ENCODE assay signal across 1 cellular context in the genomic region with DNA sequence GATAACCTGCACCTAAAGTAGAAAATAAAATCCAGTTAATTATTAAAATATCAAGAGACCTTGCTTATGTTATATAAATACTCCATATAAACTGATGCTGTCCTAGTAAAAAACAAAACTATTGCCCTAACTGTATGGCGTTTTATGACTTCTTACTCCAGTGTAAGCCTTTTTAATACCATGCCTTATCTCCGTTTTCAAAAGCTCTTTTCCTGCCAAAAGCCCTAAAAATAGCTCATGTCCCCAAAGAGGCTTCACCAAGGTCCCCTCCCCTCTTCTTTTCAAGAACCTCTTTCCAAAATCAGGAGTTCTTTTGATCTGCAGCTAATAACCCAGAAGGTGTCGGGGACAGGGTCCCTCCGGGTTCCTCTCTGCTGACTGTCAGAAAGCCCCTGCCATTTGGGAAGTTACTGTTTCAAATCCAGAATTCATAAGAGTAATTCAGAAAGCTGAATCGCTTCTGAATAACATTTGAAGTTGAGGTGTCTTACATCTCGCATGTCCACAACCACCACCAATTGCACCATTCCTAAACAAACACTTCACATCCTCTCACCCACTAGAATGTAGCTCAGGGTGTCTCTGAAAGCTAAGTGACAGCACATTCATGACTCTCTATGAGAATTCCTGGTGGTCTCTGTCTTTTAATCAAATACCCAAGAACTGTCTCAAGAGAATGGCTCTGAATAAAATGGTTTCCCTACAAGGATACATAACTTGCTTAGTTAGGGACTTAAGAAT.
TF ChIP-seq lines count a peak whose summit lies in the region.

No MANE protein-coding gene starts in this region.

TF ChIP-seq in GM23338, 12 proteins besides CTCF, POLR2A, EP300 and RAD21:
- TF ChIP-seq, protein P1, sequence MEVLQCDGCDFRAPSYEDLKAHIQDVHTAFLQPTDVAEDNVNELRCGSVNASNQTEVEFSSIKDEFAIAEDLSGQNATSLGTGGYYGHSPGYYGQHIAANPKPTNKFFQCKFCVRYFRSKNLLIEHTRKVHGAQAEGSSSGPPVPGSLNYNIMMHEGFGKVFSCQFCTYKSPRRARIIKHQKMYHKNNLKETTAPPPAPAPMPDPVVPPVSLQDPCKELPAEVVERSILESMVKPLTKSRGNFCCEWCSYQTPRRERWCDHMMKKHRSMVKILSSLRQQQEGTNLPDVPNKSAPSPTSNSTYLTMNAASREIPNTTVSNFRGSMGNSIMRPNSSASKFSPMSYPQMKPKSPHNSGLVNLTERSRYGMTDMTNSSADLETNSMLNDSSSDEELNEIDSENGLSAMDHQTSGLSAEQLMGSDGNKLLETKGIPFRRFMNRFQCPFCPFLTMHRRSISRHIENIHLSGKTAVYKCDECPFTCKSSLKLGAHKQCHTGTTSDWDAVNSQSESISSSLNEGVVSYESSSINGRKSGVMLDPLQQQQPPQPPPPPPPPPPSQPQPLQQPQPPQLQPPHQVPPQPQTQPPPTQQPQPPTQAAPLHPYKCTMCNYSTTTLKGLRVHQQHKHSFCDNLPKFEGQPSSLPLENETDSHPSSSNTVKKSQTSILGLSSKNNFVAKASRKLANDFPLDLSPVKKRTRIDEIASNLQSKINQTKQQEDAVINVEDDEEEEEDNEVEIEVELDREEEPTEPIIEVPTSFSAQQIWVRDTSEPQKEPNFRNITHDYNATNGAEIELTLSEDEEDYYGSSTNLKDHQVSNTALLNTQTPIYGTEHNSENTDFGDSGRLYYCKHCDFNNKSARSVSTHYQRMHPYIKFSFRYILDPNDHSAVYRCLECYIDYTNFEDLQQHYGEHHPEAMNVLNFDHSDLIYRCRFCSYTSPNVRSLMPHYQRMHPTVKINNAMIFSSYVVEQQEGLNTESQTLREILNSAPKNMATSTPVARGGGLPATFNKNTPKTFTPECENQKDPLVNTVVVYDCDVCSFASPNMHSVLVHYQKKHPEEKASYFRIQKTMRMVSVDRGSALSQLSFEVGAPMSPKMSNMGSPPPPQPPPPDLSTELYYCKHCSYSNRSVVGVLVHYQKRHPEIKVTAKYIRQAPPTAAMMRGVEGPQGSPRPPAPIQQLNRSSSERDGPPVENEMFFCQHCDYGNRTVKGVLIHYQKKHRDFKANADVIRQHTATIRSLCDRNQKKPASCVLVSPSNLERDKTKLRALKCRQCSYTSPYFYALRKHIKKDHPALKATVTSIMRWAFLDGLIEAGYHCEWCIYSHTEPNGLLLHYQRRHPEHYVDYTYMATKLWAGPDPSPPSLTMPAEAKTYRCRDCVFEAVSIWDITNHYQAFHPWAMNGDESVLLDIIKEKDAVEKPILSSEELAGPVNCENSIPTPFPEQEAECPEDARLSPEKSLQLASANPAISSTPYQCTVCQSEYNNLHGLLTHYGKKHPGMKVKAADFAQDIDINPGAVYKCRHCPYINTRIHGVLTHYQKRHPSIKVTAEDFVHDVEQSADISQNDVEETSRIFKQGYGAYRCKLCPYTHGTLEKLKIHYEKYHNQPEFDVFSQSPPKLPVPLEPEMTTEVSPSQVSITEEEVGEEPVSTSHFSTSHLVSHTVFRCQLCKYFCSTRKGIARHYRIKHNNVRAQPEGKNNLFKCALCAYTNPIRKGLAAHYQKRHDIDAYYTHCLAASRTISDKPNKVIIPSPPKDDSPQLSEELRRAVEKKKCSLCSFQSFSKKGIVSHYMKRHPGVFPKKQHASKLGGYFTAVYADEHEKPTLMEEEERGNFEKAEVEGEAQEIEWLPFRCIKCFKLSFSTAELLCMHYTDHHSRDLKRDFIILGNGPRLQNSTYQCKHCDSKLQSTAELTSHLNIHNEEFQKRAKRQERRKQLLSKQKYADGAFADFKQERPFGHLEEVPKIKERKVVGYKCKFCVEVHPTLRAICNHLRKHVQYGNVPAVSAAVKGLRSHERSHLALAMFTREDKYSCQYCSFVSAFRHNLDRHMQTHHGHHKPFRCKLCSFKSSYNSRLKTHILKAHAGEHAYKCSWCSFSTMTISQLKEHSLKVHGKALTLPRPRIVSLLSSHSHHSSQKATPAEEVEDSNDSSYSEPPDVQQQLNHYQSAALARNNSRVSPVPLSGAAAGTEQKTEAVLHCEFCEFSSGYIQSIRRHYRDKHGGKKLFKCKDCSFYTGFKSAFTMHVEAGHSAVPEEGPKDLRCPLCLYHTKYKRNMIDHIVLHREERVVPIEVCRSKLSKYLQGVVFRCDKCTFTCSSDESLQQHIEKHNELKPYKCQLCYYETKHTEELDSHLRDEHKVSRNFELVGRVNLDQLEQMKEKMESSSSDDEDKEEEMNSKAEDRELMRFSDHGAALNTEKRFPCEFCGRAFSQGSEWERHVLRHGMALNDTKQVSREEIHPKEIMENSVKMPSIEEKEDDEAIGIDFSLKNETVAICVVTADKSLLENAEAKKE (CRISPR knock-in tag; IDR thresholded peaks at IDR 0.05): no peak
- TF ChIP-seq ZNF114 (CRISPR knock-in tag; IDR thresholded peaks at IDR 0.05): no peak
- TF ChIP-seq JUNB (IDR thresholded peaks at IDR 0.05; ENCODE audit: unreplicated experiment): no peak
- TF ChIP-seq NANOG (IDR thresholded peaks at IDR 0.05; ENCODE audit: borderline replicate concordance): no peak
- TF ChIP-seq, protein P2, sequence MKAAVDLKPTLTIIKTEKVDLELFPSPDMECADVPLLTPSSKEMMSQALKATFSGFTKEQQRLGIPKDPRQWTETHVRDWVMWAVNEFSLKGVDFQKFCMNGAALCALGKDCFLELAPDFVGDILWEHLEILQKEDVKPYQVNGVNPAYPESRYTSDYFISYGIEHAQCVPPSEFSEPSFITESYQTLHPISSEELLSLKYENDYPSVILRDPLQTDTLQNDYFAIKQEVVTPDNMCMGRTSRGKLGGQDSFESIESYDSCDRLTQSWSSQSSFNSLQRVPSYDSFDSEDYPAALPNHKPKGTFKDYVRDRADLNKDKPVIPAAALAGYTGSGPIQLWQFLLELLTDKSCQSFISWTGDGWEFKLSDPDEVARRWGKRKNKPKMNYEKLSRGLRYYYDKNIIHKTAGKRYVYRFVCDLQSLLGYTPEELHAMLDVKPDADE (IDR thresholded peaks at IDR 0.05): no peak
- TF ChIP-seq POLR2AphosphoS5 (IDR thresholded peaks at IDR 0.05; ENCODE audit: low read depth): no peak
